ENCODE assay signal across 9 cellular contexts in the genomic region with DNA sequence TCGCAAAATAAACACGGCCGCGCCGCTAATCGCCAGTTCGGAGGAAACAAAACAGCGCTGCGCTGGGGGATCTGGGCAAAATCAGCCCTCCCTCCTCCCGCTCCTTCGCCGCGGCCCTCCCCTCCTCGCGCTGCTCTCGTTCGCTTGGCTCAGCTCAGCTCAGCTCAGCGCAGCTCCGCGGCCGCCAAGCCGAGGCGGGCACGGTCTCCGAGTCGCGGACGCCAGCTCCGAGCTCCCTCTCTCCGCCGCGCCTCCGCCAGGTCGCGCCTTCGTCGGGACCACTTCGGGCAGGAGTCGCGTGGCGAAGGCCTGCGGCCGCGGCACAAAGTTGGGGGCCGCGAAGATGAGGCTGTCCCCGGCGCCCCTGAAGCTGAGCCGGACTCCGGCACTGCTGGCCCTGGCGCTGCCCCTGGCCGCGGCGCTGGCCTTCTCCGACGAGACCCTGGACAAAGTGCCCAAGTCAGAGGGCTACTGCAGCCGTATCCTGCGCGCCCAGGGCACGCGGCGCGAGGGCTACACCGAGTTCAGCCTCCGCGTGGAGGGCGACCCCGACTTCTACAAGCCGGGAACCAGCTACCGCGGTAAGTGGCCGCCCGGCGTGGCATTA. TPM values are rescaled to one million over a fixed set of nuclear protein-coding genes. Genes with fewer than 3 reads are reported as not detected.
A peak's percentile ranks its signal among the peaks of the same experiment; 100 is the strongest.
DNase-seq lines count a peak whose midpoint lies in the region; ATAC-seq and TF ChIP-seq lines count a peak whose summit lies in the region.
"Had no signal": no experiment of that assay in that cellular context is flagged by ENCODE, and none has a peak within 500 bp of the region (broad histone marks: within the 10 kb centered on the region; RNA-seq: fewer than 3 reads in every experiment).

A gene (plus strand): TSS at position 162 of the 607 bp plus-strand sequence. CDS start 182 bp downstream, at position 344.

- H3K36me3 Mint-ChIP-seq in activated CD4-positive, alpha-beta T cell treated with anti-CD3 and anti-CD28 coated beads, Interleukin-2, amount 10 ng/mL, durations not matched to agents 7 days and 5 days (ENCODE audit: low read depth) = no peaks in the 10 kb centered on the region

- ATAC-seq in mucosa of descending colon = peak; percentile 54
- ATAC-seq in HG03565 (IDR thresholded peaks at IDR 0.05; ENCODE audit: unreplicated experiment) = no peak

- H3K36me3 ChIP-seq in effector memory CD4-positive, alpha-beta T cell (ENCODE audit: control insufficient read depth, insufficient read depth, low read length) = no peaks in the 10 kb centered on the region
- H3K36me3 ChIP-seq in mucosa of descending colon (ENCODE audit: low read depth) (no peaks in the 10 kb centered on the region), stomach smooth muscle (ENCODE audit: control insufficient read depth in 2 of 2, insufficient read depth in 2 of 2, low read length in 2 of 2) (no peaks in the 10 kb centered on the region)

- H3K27ac ChIP-seq in effector memory CD4-positive, alpha-beta T cell (ENCODE audit: insufficient read depth, low read length, poor library complexity, severe bottlenecking) = no peak within 1 kb of the TSS
- H3K27ac ChIP-seq in stomach smooth muscle (ENCODE audit: low read length) = peak within 1 kb of the TSS; percentile 88
- H3K27ac ChIP-seq: epithelial cell of prostate had no signal

- H3K27me3 Mint-ChIP-seq in activated CD4-positive, alpha-beta T cell treated with anti-CD3 and anti-CD28 coated beads, Interleukin-2, amount 10 ng/mL, durations not matched to agents 7 days and 5 days = peaks cover 78% of the 10 kb centered on the region

- peaks cover 13% of the 10 kb centered on the region for H3K27me3 ChIP-seq in effector memory CD4-positive, alpha-beta T cell (replicated peaks; ENCODE audit: control insufficient read depth, insufficient read depth, low read length, poor library complexity, severe bottlenecking)
- H3K27me3 ChIP-seq in stomach smooth muscle (ENCODE audit: control insufficient read depth in 1 of 2, insufficient read depth in 2 of 2, low read length in 2 of 2) = no peaks in the 10 kb centered on the region

- peak within 1 kb of the TSS; percentile 40 for H3K4me3 ChIP-seq in effector memory CD4-positive, alpha-beta T cell (ENCODE audit: insufficient read depth, low read depth, low read length, poor library complexity, severe bottlenecking)
- H3K4me3 ChIP-seq in mucosa of descending colon = peak within 1 kb of the TSS; percentile 57
- H3K4me3 ChIP-seq in stomach smooth muscle (ENCODE audit: low read length in 2 of 2) = peak within 1 kb of the TSS; percentile 83 to 91

- peaks cover 11% of the 10 kb centered on the region for H3K4me1 Mint-ChIP-seq in activated CD4-positive, alpha-beta T cell treated with anti-CD3 and anti-CD28 coated beads, Interleukin-2, amount 10 ng/mL, durations not matched to agents 7 days and 5 days

- CTCF ChIA-PET in activated CD4-positive, alpha-beta T cell treated with anti-CD3 and anti-CD28 coated beads, Interleukin-2, amount 10 ng/mL, durations not matched to agents 7 days and 5 days (lab: Charles Lee) = interaction anchor here (0.8 to 1.5 kb wide), 5 partner anchors 9 to 1012 kb away, joined by 3 to 5 read pairs (median 3); no protein-coding TSS in a partner anchor

- no peaks in the 10 kb centered on the region for H3K9me3 Mint-ChIP-seq in activated CD4-positive, alpha-beta T cell treated with anti-CD3 and anti-CD28 coated beads, Interleukin-2, amount 10 ng/mL, durations not matched to agents 7 days and 5 days

- H3K9me3 ChIP-seq in effector memory CD4-positive, alpha-beta T cell (ENCODE audit: control insufficient read depth, low read length) = no peaks in the 10 kb centered on the region
- H3K9me3 ChIP-seq in mucosa of descending colon (no peaks in the 10 kb centered on the region), stomach smooth muscle (ENCODE audit: control insufficient read depth in 2 of 2, low read length in 2 of 2) (no peaks in the 10 kb centered on the region)

- H3K4me1 ChIP-seq in effector memory CD4-positive, alpha-beta T cell (ENCODE audit: control insufficient read depth, insufficient read depth, low read length, poor library complexity, severe bottlenecking) = peaks cover 20% of the 10 kb centered on the region
- H3K4me1 ChIP-seq in mucosa of descending colon (ENCODE audit: low read depth) (peaks cover 20% of the 10 kb centered on the region), stomach smooth muscle (ENCODE audit: control insufficient read depth, insufficient read depth, low read length) (peaks cover 31% of the 10 kb centered on the region)

- peak; percentile 32 for DNase-seq in GM13976 (ENCODE audit: low spot score)
- DNase-seq in activated CD4-positive, alpha-beta T cell treated with anti-CD3 and anti-CD28 coated beads, Interleukin-2, amount 10 ng/mL, durations not matched to agents 7 days and 5 days = peak; percentile 44
- DNase-seq in effector memory CD4-positive, alpha-beta T cell = no peak
- peak; percentile 61 to 80 (median 71) for DNase-seq in mucosa of descending colon
- DNase-seq in NK-92 treated with Interleukin-12 subunit alpha and Interleukin-12 subunit beta, amount 100 ng/mL, for 24 hours (lab: John Stamatoyannopoulos, UW) = no peak
- DNase-seq in GM13977 (ENCODE audit: low spot score) = no peak

- in situ Hi-C loops in GM13976 (cut with MboI; ENCODE audit: low sequenced_read_pairs, unreplicated experiment) (loop anchor here (25.0 kb wide), 1 partner anchor 450 kb away; no protein-coding TSS in a partner anchor), GM13977 (cut with MboI; ENCODE audit: low pct_unique_long_range_greater_than_20kb, low sequenced_read_pairs, unreplicated experiment) (loop anchor here (25.0 kb wide), 1 partner anchor 475 kb away; no protein-coding TSS in a partner anchor)

- intact Hi-C loops in mucosa of descending colon (cut with DNase I, micrococcal nuclease) = no loop called here

- H3K27ac Mint-ChIP-seq in activated CD4-positive, alpha-beta T cell treated with anti-CD3 and anti-CD28 coated beads, Interleukin-2, amount 10 ng/mL, durations not matched to agents 7 days and 5 days = no peak within 1 kb of the TSS

- H3K4me3 Mint-ChIP-seq in activated CD4-positive, alpha-beta T cell treated with anti-CD3 and anti-CD28 coated beads, Interleukin-2, amount 10 ng/mL, durations not matched to agents 7 days and 5 days = peak within 1 kb of the TSS; percentile 51

- H3K9ac ChIP-seq in stomach smooth muscle (ENCODE audit: low read length in 2 of 2) = peak within 1 kb of the TSS; percentile 81 to 87

- TF ChIP-seq CTCF in GM13976 (IDR thresholded peaks at IDR 0.05; ENCODE audit: borderline replicate concordance, control extremely low read depth, extremely low read depth, insufficient read depth, missing control alignments) (no peak), mucosa of descending colon (IDR thresholded peaks at IDR 0.05) (no peak), GM13977 (IDR thresholded peaks at IDR 0.05; ENCODE audit: extremely low read depth, insufficient read depth, missing control alignments) (no peak)

- POLR2A ChIA-PET in activated CD4-positive, alpha-beta T cell treated with anti-CD3 and anti-CD28 coated beads, Interleukin-2, amount 10 ng/mL, durations not matched to agents 7 days and 5 days (lab: Charles Lee) = no interaction called here

RNA-seq across cellular contexts. Expression of the gene that starts here (rescaled TPM):
- total RNA-seq in activated CD4-positive, alpha-beta T cell treated with anti-CD3 and anti-CD28 coated beads, Interleukin-2, amount 10 ng/mL, durations not matched to agents 7 days and 5 days = 1 to 10 TPM; 1.4 to 1.6 TPM
- 10 to 100 TPM; 43.6 to 85.5 (median 64.2) TPM for total RNA-seq in mucosa of descending colon

Comparison
In these comparisons a context has a peak if more than half of its experiments do, and no peak if none do; other contexts are left out.
1. RNA of the gene that starts here (total RNA-seq): 43.6 to 85.5 TPM in mucosa of descending colon; 1.4 to 1.6 TPM in activated CD4-positive, alpha-beta T cell treated with anti-CD3 and anti-CD28 coated beads, Interleukin-2, amount 10 ng/mL, durations not matched to agents 7 days and 5 days; every median in the first group is over 10 times any median in the second.
2. DNase-seq: peak in GM13976 (single experiment), activated CD4-positive, alpha-beta T cell treated with anti-CD3 and anti-CD28 coated beads, Interleukin-2, amount 10 ng/mL, durations not matched to agents 7 days and 5 days (single experiment) and mucosa of descending colon (3 of 3); none in effector memory CD4-positive, alpha-beta T cell (0 of 3), NK-92 treated with Interleukin-12 subunit alpha and Interleukin-12 subunit beta, amount 100 ng/mL, for 24 hours (single experiment) and GM13977 (single experiment).
3. Peak in every context shown above with its lines, with median percentiles within 50 percentile points of each other: H3K4me3 ChIP-seq.